12 cellular contexts compared by ENCODE assay signal in the genomic region with DNA sequence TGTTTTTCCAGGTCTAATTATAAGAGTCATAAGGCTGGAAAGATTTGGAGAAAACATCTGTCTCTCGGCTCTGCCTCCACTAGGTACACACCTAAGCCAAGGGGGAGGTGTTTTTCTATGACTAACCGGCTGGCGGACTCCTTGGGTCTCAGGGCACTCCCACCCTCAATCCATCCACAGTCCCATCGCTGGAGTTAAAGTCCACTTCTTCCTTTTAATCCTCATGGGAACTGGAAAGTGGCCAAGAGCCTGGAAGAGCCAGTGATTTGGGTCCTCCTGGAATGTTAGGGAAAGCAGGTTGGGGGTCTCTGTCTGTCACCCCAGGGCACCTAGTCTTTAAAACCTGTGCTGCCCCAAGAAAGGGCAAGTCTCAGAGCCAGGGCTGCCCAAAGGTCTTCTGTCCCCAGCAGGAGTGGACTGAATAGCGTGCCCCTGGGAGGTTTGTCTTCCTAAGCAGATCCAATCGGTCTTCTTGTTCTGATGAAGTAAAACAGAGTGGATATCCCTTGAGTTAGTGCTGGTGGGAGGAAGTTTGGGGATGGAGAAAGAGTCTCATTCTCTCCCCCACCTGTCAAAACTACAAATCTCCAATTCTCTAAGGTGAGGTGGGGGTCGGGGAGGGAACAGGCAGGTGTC.
DNase-seq lines count a peak whose midpoint lies in the region; ATAC-seq and TF ChIP-seq lines count a peak whose summit lies in the region.
"Had no signal": no experiment of that assay in that cellular context is flagged by ENCODE, and none has a peak within 500 bp of the region (broad histone marks: within the 10 kb centered on the region; RNA-seq: fewer than 3 reads in every experiment).

No MANE protein-coding gene starts in this region.

- 0 out of 22 replicates have a peak, but pooled peaks cover 0 to 6% (median 0%) of the 10 kb centered on the region in 11 experiments for H3K9me3 ChIP-seq in BLaER1 treated with 17β-estradiol and CSF1 and Interleukin-3, amounts not matched to agents 10 nM and 100 nM (replicated peaks in 1 of 11)

- H3K4me3 ChIP-seq in BLaER1 treated with 17β-estradiol and CSF1 and Interleukin-3, amounts not matched to agents 10 nM and 100 nM: no peak overlapping the region

- H3K36me3 ChIP-seq in BLaER1 treated with 17β-estradiol and CSF1 and Interleukin-3, amounts not matched to agents 10 nM and 100 nM: no peaks in the 10 kb centered on the region

- H3K4me2 ChIP-seq in BLaER1 treated with 17β-estradiol and CSF1 and Interleukin-3, amounts not matched to agents 10 nM and 100 nM: peak overlapping the region; percentile 60 to 92 (median 86); a peak in 21 of 22 replicates

- H3K4me3 Mint-ChIP-seq in stimulated activated naive B cell treated with anti-CD40 and anti-IgM and Interleukin-4, amounts not matched to agents 10 μg/mL and 1 μg/mL and 100 μg/mL, for 72 hours: peak overlapping the region in 1 of 2 donors; percentile 38
- no peak overlapping the region for H3K4me3 Mint-ChIP-seq in activated T-cell treated with anti-CD3 and anti-CD28 coated beads, Interleukin-2, amount 50 U/mL, for 72 hours
- H3K4me3 Mint-ChIP-seq: CD4-positive, alpha-beta T cell; central memory CD8-positive, alpha-beta T cell had no signal

- H3K9me3 Mint-ChIP-seq in stimulated activated naive B cell treated with anti-CD40 and anti-IgM and Interleukin-4, amounts not matched to agents 10 μg/mL and 1 μg/mL and 100 μg/mL, for 72 hours: no peaks in the 10 kb centered on the region
- H3K9me3 Mint-ChIP-seq in activated T-cell treated with anti-CD3 and anti-CD28 coated beads, Interleukin-2, amount 50 U/mL, for 72 hours: no peaks in the 10 kb centered on the region
- H3K9me3 Mint-ChIP-seq: CD4-positive, alpha-beta T cell; central memory CD8-positive, alpha-beta T cell had no signal

- H3K36me3 Mint-ChIP-seq in stimulated activated naive B cell treated with anti-CD40 and anti-IgM and Interleukin-4, amounts not matched to agents 10 μg/mL and 1 μg/mL and 100 μg/mL, for 72 hours: no peaks in the 10 kb centered on the region
- H3K36me3 Mint-ChIP-seq in activated T-cell treated with anti-CD3 and anti-CD28 coated beads, Interleukin-2, amount 50 U/mL, for 72 hours (ENCODE audit: insufficient read depth in 2 of 2): no peaks in the 10 kb centered on the region

- H3K4me1 ChIP-seq in BLaER1 treated with 17β-estradiol and CSF1 and Interleukin-3, amounts not matched to agents 10 nM and 100 nM: peaks cover 18 to 39% (median 30%) of the 10 kb centered on the region in 10 experiments

- H3K27me3 Mint-ChIP-seq in stimulated activated naive B cell treated with anti-CD40 and anti-IgM and Interleukin-4, amounts not matched to agents 10 μg/mL and 1 μg/mL and 100 μg/mL, for 72 hours: peaks cover 9 to 13% of the 10 kb centered on the region in 2 donors
- H3K27me3 Mint-ChIP-seq in activated T-cell treated with anti-CD3 and anti-CD28 coated beads, Interleukin-2, amount 50 U/mL, for 72 hours (ENCODE audit: low read depth): peaks cover 29% of the 10 kb centered on the region

- H3K9ac ChIP-seq in BLaER1 treated with 17β-estradiol and CSF1 and Interleukin-3, amounts not matched to agents 10 nM and 100 nM: peak overlapping the region in 3 of 11 experiments; percentile 1 to 55 (median 44); a peak in 2 of 22 replicates

- no peak for ATAC-seq in stimulated activated naive B cell treated with anti-CD40 and anti-IgM and Interleukin-4, amounts not matched to agents 10 μg/mL and 1 μg/mL and 100 μg/mL, for 72 hours (replicated peaks)
- no peak for ATAC-seq in activated T-cell treated with anti-CD3 and anti-CD28 coated beads, Interleukin-2, amount 50 U/mL, for 72 hours (replicated peaks in 1 of 2)

- no peaks in the 10 kb centered on the region for H4K20me1 ChIP-seq in BLaER1 treated with 17β-estradiol and CSF1 and Interleukin-3, amounts not matched to agents 10 nM and 100 nM

- peak overlapping the region in 2 of 11 experiments; percentile 1 to 51; a peak in 1 of 22 replicates for H3K27ac ChIP-seq in BLaER1 treated with 17β-estradiol and CSF1 and Interleukin-3, amounts not matched to agents 10 nM and 100 nM
- H3K27ac ChIP-seq in VCaP: peak overlapping the region; percentile 91

- no peaks in the 10 kb centered on the region for H3K27me3 ChIP-seq in BLaER1 treated with 17β-estradiol and CSF1 and Interleukin-3, amounts not matched to agents 10 nM and 100 nM

- peaks cover 9 to 14% of the 10 kb centered on the region in 2 donors for H3K4me1 Mint-ChIP-seq in stimulated activated naive B cell treated with anti-CD40 and anti-IgM and Interleukin-4, amounts not matched to agents 10 μg/mL and 1 μg/mL and 100 μg/mL, for 72 hours
- H3K4me1 Mint-ChIP-seq in activated T-cell treated with anti-CD3 and anti-CD28 coated beads, Interleukin-2, amount 50 U/mL, for 72 hours (ENCODE audit: low read depth): no peaks in the 10 kb centered on the region
- H3K4me1 Mint-ChIP-seq: central memory CD8-positive, alpha-beta T cell had no signal

- no peak for TF ChIP-seq CTCF in VCaP (conservative IDR thresholded peaks at IDR 0.05)

- DNase-seq in glomerular visceral epithelial cell (ENCODE audit: extremely low spot score) (peak; percentile 53), renal cortical epithelial cell (ENCODE audit: low read depth) (peak; percentile 72), NCI-H1417 treated with DMSO at 0.1 percent for 48 hours (lab: John Stamatoyannopoulos, UW) (no peak), NCI-H187 treated with DMSO at 0.1 percent for 48 hours (lab: John Stamatoyannopoulos, UW) (no peak)
- no peak for DNase-seq in stimulated activated naive B cell treated with anti-CD40 and anti-IgM and Interleukin-4, amounts not matched to agents 10 μg/mL and 1 μg/mL and 100 μg/mL, for 72 hours
- DNase-seq in activated T-cell treated with anti-CD3 and anti-CD28 coated beads, Interleukin-2, amount 50 U/mL, for 72 hours: no peak
- DNase-seq: activated CD8-positive, alpha-beta memory T cell treated with anti-CD3 and anti-CD28 coated beads, Interleukin-2, amount 50 U/mL, for 48 hours; CD4-positive, alpha-beta T cell; NCI-H748 treated with DMSO at 0.1 percent for 48 hours had no signal

- no peak overlapping the region for H3K27ac Mint-ChIP-seq in stimulated activated naive B cell treated with anti-CD40 and anti-IgM and Interleukin-4, amounts not matched to agents 10 μg/mL and 1 μg/mL and 100 μg/mL, for 72 hours
- H3K27ac Mint-ChIP-seq in activated T-cell treated with anti-CD3 and anti-CD28 coated beads, Interleukin-2, amount 50 U/mL, for 72 hours: no peak overlapping the region
- H3K27ac Mint-ChIP-seq: CD4-positive, alpha-beta T cell had no signal

Comparison
In these comparisons a context has a peak if more than half of its experiments do, and no peak if none do; other contexts are left out.
1. DNase-seq: peak in glomerular visceral epithelial cell (single experiment) and renal cortical epithelial cell (single experiment); none in stimulated activated naive B cell treated with anti-CD40 and anti-IgM and Interleukin-4, amounts not matched to agents 10 μg/mL and 1 μg/mL and 100 μg/mL, for 72 hours (single experiment), NCI-H1417 treated with DMSO at 0.1 percent for 48 hours (single experiment), activated T-cell treated with anti-CD3 and anti-CD28 coated beads, Interleukin-2, amount 50 U/mL, for 72 hours (0 of 2) and NCI-H187 treated with DMSO at 0.1 percent for 48 hours (single experiment).